17 cellular contexts compared by ENCODE assay signal in genomic region chr4:7120341-7120740, GRCh38. TPM values are rescaled to one million over a fixed set of nuclear protein-coding genes. Genes with fewer than 3 reads are reported as not detected.
DNase-seq lines count a peak whose midpoint lies in the region; ATAC-seq, FAIRE-seq and TF ChIP-seq lines count a peak whose summit lies in the region.
"Had no signal": no experiment of that assay in that cellular context is flagged by ENCODE, and none has a peak within 500 bp of the region (broad histone marks: within the 10 kb centered on the region; RNA-seq: fewer than 3 reads in every experiment).

No MANE protein-coding gene starts in this region.

- no peak for FAIRE-seq in kidney (lab: Jason Lieb, UNC)
- FAIRE-seq: frontal cortex, islet of Langerhans had no signal

- H3K79me2 ChIP-seq in Karpas-422 (ENCODE audit: low read length), result no peaks in the 10 kb centered on the region
- no peaks in the 10 kb centered on the region for H3K79me2 ChIP-seq in mammary epithelial cell (ENCODE audit: insufficient read depth, low read length)

- intact Hi-C loops in kidney (cut with DNase I), result no loop called here
- intact Hi-C loops in mammary epithelial cell (cut with micrococcal nuclease), result no loop called here

- no peaks in the 10 kb centered on the region for H3K4me1 Mint-ChIP-seq in WTC11
- H3K4me1 Mint-ChIP-seq: endodermal cell had no signal

- whole genome bisulfite sequencing in mammary epithelial cell (ENCODE audit: low coverage, missing lambda C conversion rate), result 89% methylated on average over 8 of the region's 8 CpGs

- no peak overlapping the region for H3K27ac Mint-ChIP-seq in WTC11
- H3K27ac Mint-ChIP-seq: endodermal cell had no signal

- no TSS peak for BruUV-seq in mammary epithelial cell (replicated peaks; lab: Mats Ljungman, UMichigan)

- no peaks in the 10 kb centered on the region for H3K9me3 ChIP-seq in Karpas-422 (ENCODE audit: low read length)
- H3K9me3 ChIP-seq in kidney (ENCODE audit: control insufficient read depth in 1 of 2, low read length in 2 of 2), result no peaks in the 10 kb centered on the region
- no peaks in the 10 kb centered on the region for H3K9me3 ChIP-seq in mammary epithelial cell (replicated peaks; ENCODE audit: insufficient read depth, low read length)
- H3K9me3 ChIP-seq: breast epithelium had no signal

- TF ChIP-seq CTCF in WTC11 (IDR thresholded peaks at IDR 0.05) (no peak), kidney (IDR thresholded peaks at IDR 0.05; ENCODE audit: borderline replicate concordance, extremely low read depth, insufficient read depth) (no peak), mammary epithelial cell (conservative IDR thresholded peaks at IDR 0.05 in 1 of 2, IDR thresholded peaks at IDR 0.05 in 1 of 2; ENCODE audit: extremely low read depth in 1 of 2, insufficient read depth in 1 of 2, low read depth in 1 of 2, low read length in 2 of 2) (no peak)

- H3K9ac ChIP-seq in Karpas-422 (ENCODE audit: low read length), result no peak overlapping the region
- H3K9ac ChIP-seq in kidney (ENCODE audit: low read length in 2 of 2), result no peak overlapping the region
- H3K9ac ChIP-seq in mammary epithelial cell (ENCODE audit: insufficient read depth, low read length), result no peak overlapping the region

- H3K27ac ChIP-seq in Karpas-422 (ENCODE audit: low read length), result no peak overlapping the region
- no peak overlapping the region for H3K27ac ChIP-seq in kidney (ENCODE audit: low read depth in 2 of 2, low read length in 2 of 2)
- no peak overlapping the region for H3K27ac ChIP-seq in mammary epithelial cell (ENCODE audit: insufficient read depth, low read depth, low read length)
- H3K27ac ChIP-seq: 22Rv1, breast epithelium had no signal

- DNase-seq in DMS 273 (lab: John Stamatoyannopoulos, UW; ENCODE audit: unreplicated experiment), result peak; percentile 25
- DNase-seq in DMS 273 treated with DMSO at 0.1 percent for 48 hours (lab: John Stamatoyannopoulos, UW), result no peak
- DNase-seq in Karpas-422, result peak; percentile 79
- DNase-seq in WTC11 (ENCODE audit: low spot score), result no peak
- DNase-seq in kidney, result peak; percentile 28
- DNase-seq in medulla oblongata (ENCODE audit: extremely low spot score), result no peak
- DNase-seq in mammary epithelial cell, result no peak
- DNase-seq in GF-D8 (lab: John Stamatoyannopoulos, UW), result no peak
- DNase-seq: activated naive CD4-positive, alpha-beta T cell; endodermal cell; NCI-H1694 treated with DMSO at 0.1 percent for 48 hours; NCI-H526 treated with DMSO at 0.1 percent for 48 hours had no signal

- H4K20me1 ChIP-seq in Karpas-422 (ENCODE audit: insufficient read depth, low read depth, low read length) (no peaks in the 10 kb centered on the region), mammary epithelial cell (ENCODE audit: insufficient read depth, low read length) (no peaks in the 10 kb centered on the region)

- no peak overlapping the region for H3K4me3 ChIP-seq in Karpas-422 (ENCODE audit: low read length)
- no peak overlapping the region for H3K4me3 ChIP-seq in kidney (ENCODE audit: low read length in 2 of 2)
- H3K4me3 ChIP-seq in mammary epithelial cell (replicated peaks in 1 of 3; ENCODE audit: insufficient read depth in 1 of 3, low read depth in 2 of 3, low read length in 3 of 3), result no peak overlapping the region
- H3K4me3 ChIP-seq: breast epithelium had no signal

- peaks cover 8% of the 10 kb centered on the region for H3K27me3 Mint-ChIP-seq in WTC11 (ENCODE audit: low read depth)

- H3K4me2 ChIP-seq in Karpas-422 (ENCODE audit: low read depth, low read length, poor library complexity, severe bottlenecking), result no peak overlapping the region
- H3K4me2 ChIP-seq in mammary epithelial cell (ENCODE audit: insufficient read depth, low read depth, low read length), result no peak overlapping the region

- POLR2A ChIA-PET in WTC11 (lab: Charles Lee), result no interaction called here

- dilution Hi-C loops in mammary epithelial cell (cut with HindIII; ENCODE audit: low sequenced_read_pairs), result no loop called here

- H3K36me3 ChIP-seq in Karpas-422 (ENCODE audit: insufficient read depth, low read length) (no peaks in the 10 kb centered on the region), kidney (ENCODE audit: control insufficient read depth in 1 of 2, insufficient read depth in 2 of 2, low read length in 2 of 2) (no peaks in the 10 kb centered on the region), mammary epithelial cell (ENCODE audit: insufficient read depth, low read length) (no peaks in the 10 kb centered on the region)
- H3K36me3 ChIP-seq: breast epithelium had no signal

- H3K36me3 Mint-ChIP-seq in WTC11, result no peaks in the 10 kb centered on the region

- H3K4me3 Mint-ChIP-seq in WTC11, result no peak overlapping the region
- H3K4me3 Mint-ChIP-seq: endodermal cell had no signal

- H3K4me1 ChIP-seq in Karpas-422 (ENCODE audit: low read length) (peaks cover 8% of the 10 kb centered on the region), kidney (ENCODE audit: control insufficient read depth in 1 of 2, insufficient read depth in 1 of 2, low read depth in 1 of 2, low read length in 2 of 2) (peaks cover 0 to 6% of the 10 kb centered on the region in 2 donors), mammary epithelial cell (ENCODE audit: insufficient read depth, low read length) (no peaks in the 10 kb centered on the region)
- H3K4me1 ChIP-seq: breast epithelium had no signal

- H3K9me2 ChIP-seq in Karpas-422 (replicated peaks; ENCODE audit: insufficient read depth, low read length), result no peaks in the 10 kb centered on the region

- in situ Hi-C loops in mammary epithelial cell (cut with MboI; ENCODE audit: low sequenced_read_pairs in 2 of 2), result no loop called here

- peak; percentile 72 for ATAC-seq in WTC11
- ATAC-seq: Right ventricle myocardium inferior had no signal

- CTCF ChIA-PET in WTC11 (lab: Charles Lee) (interaction anchor here (0.6 to 4.4 kb wide), 3 partner anchors 18 to 463 kb away, joined by 3 to 19 read pairs (median 4); partner anchors contain the start of gene TADA2B), mammary epithelial cell (lab: Charles Lee; ENCODE audit: low non-redundant PET) (no interaction called here)

- H3K27me3 ChIP-seq in Karpas-422 (ENCODE audit: low read length) (no peaks in the 10 kb centered on the region), mammary epithelial cell (ENCODE audit: insufficient read depth, low read length) (no peaks in the 10 kb centered on the region)
- H3K27me3 ChIP-seq: breast epithelium had no signal

- H3K9me3 Mint-ChIP-seq in WTC11, result peaks cover 17% of the 10 kb centered on the region
- H3K9me3 Mint-ChIP-seq: endodermal cell had no signal

- no peak overlapping the region for H2AFZ ChIP-seq in Karpas-422 (ENCODE audit: low read length)
- no peak overlapping the region for H2AFZ ChIP-seq in mammary epithelial cell (ENCODE audit: low read depth, low read length)

TF ChIP-seq in WTC11, 78 proteins besides CTCF, POLR2A, EP300 and RAD21:
- TF ChIP-seq NFYB (CRISPR knock-in tag; conservative IDR thresholded peaks at IDR 0.05; ENCODE audit: low read depth), result peak; percentile 80
- peak; percentile 85 for TF ChIP-seq USF2 (CRISPR knock-in tag; IDR thresholded peaks at IDR 0.05)
- TF ChIP-seq HMGA2 (CRISPR knock-in tag; IDR thresholded peaks at IDR 0.05), result no peak

RNA-seq across cellular contexts. Expression of gene GRPEL1, which starts 52.5 kb away (rescaled TPM):
- total RNA-seq in Karpas-422 (2014; rRNA removed; shearing (Covaris generic); ENCODE audit: low replicate concordance), result 19.4 and 37.4 TPM in 2 replicates
- total RNA-seq in WTC11 (2021), result 45.9 to 50.1 TPM (median 50.0 TPM) in 3 replicates
- total RNA-seq in kidney, result 27.4 TPM
- polyA plus RNA-seq in kidney (ENCODE audit: insufficient read depth, low read depth, low replicate concordance), result 84.9 TPM
- 10 to 100 TPM; 18.5 to 66.1 TPM for total RNA-seq in mammary epithelial cell
- polyA plus RNA-seq in mammary epithelial cell, result 60.2 TPM
- polyA minus RNA-seq in mammary epithelial cell, result 77.2 TPM

Comparison
In these comparisons a context has a peak if more than half of its experiments do, and no peak if none do; other contexts are left out.
1. DNase-seq: peak in DMS 273 (single experiment), Karpas-422 (single experiment) and kidney (single experiment); none in DMS 273 treated with DMSO at 0.1 percent for 48 hours (single experiment), WTC11 (single experiment), medulla oblongata (single experiment), mammary epithelial cell (single experiment) and GF-D8 (single experiment).